Comparison of ENCODE assay signal across 19 cellular contexts in the genomic region with DNA sequence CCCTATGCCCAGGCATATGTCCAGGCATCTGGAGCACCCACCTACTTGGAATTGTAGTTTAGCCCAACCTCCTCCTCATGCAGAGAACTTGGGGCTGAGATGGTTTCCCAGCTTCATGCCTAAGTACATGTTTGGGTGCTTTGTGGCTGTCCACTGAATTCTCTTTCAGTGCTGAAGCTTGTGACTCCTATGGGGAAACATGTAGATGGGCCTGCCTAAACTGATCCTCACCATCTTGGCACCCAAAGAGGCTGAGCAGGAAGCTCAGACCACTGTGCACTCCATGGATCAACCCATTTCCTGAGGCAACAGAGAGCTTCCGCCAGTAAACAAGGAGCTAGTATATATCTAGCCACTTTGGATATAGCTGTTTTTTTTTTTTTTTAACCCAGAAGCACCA.
DNase-seq lines count a peak whose midpoint lies in the region; ATAC-seq, FAIRE-seq and TF ChIP-seq lines count a peak whose summit lies in the region.
"Had no signal": no experiment of that assay in that cellular context is flagged by ENCODE, and none has a peak within 500 bp of the region (broad histone marks: within the 10 kb centered on the region; RNA-seq: fewer than 3 reads in every experiment).

No MANE protein-coding gene starts in this region.

- ATAC-seq in foreskin keratinocyte = peak; percentile 21
- ATAC-seq in GM21447 (IDR thresholded peaks at IDR 0.05; ENCODE audit: unreplicated experiment) = no peak
- ATAC-seq: CD8-positive, alpha-beta T cell; GM12878 had no signal

- H3K4me2 ChIP-seq in hepatocyte = no peak overlapping the region

- TF ChIP-seq POLR2A in thyroid gland (IDR thresholded peaks at IDR 0.05) (no peak), testis (IDR thresholded peaks at IDR 0.05) (no peak)

- H3K9me2 ChIP-seq in hepatocyte (replicated peaks; ENCODE audit: insufficient read depth) = no peaks in the 10 kb centered on the region

- TF ChIP-seq CTCF in bronchial epithelial cell (IDR thresholded peaks at IDR 0.05; ENCODE audit: insufficient read depth, low read length, severe bottlenecking) (no peak), foreskin keratinocyte (conservative IDR thresholded peaks at IDR 0.05) (no peak), thyroid gland (IDR thresholded peaks at IDR 0.05) (no peak), hepatocyte (IDR thresholded peaks at IDR 0.05; ENCODE audit: poor library complexity) (no peak), testis (IDR thresholded peaks at IDR 0.05) (no peak)

- H3K27me3 ChIP-seq in bronchial epithelial cell (ENCODE audit: control insufficient read depth, insufficient read depth, low read length) (no peaks in the 10 kb centered on the region), foreskin keratinocyte (no peaks in the 10 kb centered on the region), thyroid gland (no peaks in the 10 kb centered on the region), hepatocyte (no peaks in the 10 kb centered on the region), testis (no peaks in the 10 kb centered on the region)

- H3K27ac ChIP-seq in foreskin keratinocyte (no peak overlapping the region), thyroid gland (peak overlapping the region; percentile 33 to 73 (median 70)), hepatocyte (no peak overlapping the region), testis (no peak overlapping the region)

- no peak for FAIRE-seq in bronchial epithelial cell (lab: Jason Lieb, UNC)
- FAIRE-seq: D721Med, GM12878, GM18507, H54 had no signal

- H2AFZ ChIP-seq in hepatocyte = no peak overlapping the region

- H3K4me1 ChIP-seq in foreskin keratinocyte (no peaks in the 10 kb centered on the region), thyroid gland (peaks cover 8 to 11% of the 10 kb centered on the region in 2 donors), hepatocyte (ENCODE audit: insufficient read depth) (no peaks in the 10 kb centered on the region), testis (no peaks in the 10 kb centered on the region)

- no peaks in the 10 kb centered on the region for H3K36me3 ChIP-seq in bronchial epithelial cell (ENCODE audit: control insufficient read depth, insufficient read depth, low read length)
- H3K36me3 ChIP-seq in thyroid gland = no peaks in the 10 kb centered on the region
- H3K36me3 ChIP-seq in hepatocyte (replicated peaks; ENCODE audit: insufficient read depth, low read depth) = no peaks in the 10 kb centered on the region
- no peaks in the 10 kb centered on the region for H3K36me3 ChIP-seq in testis (ENCODE audit: low read depth, missing control alignments)
- H3K36me3 ChIP-seq: HAP-1 had no signal

- DNase-seq in bronchial epithelial cell (ENCODE audit: low read depth) (peak; percentile 61), foreskin keratinocyte (peak; percentile 61 to 82), thyroid gland (no peak), hepatocyte (ENCODE audit: low spot score) (no peak), testis (no peak)
- DNase-seq: C1 segment of cervical spinal cord; CD4-positive, CD25-positive, alpha-beta regulatory T cell; CD8-positive, alpha-beta T cell; DMS 273 treated with DMSO at 0.1 percent for 48 hours; DMS79; EL; GDM1; GOT3 had no signal

- no peaks in the 10 kb centered on the region for H3K79me2 ChIP-seq in hepatocyte

- intact Hi-C loops in thyroid gland (cut with DNase I) = no loop called here
- intact Hi-C loops in testis (cut with DNase I; ENCODE audit: low total_unique reads) = no loop called here

- H3K4me3 ChIP-seq in bronchial epithelial cell (ENCODE audit: low read depth, low read length) = no peak overlapping the region
- no peak overlapping the region for H3K4me3 ChIP-seq in thyroid gland (replicated peaks in 1 of 3)
- H3K4me3 ChIP-seq in hepatocyte = no peak overlapping the region
- H3K4me3 ChIP-seq in testis = no peak overlapping the region
- H3K4me3 ChIP-seq: GM12878, HAP-1 had no signal

- no peaks in the 10 kb centered on the region for H4K20me1 ChIP-seq in hepatocyte (ENCODE audit: insufficient read depth, poor library complexity, severe bottlenecking)

- H3K9me3 ChIP-seq in thyroid gland (no peaks in the 10 kb centered on the region), hepatocyte (ENCODE audit: low read depth) (no peaks in the 10 kb centered on the region), testis (no peaks in the 10 kb centered on the region)
- H3K9me3 ChIP-seq: HAP-1 had no signal

- WGBS in thyroid gland, 2 donors = 85 to 100% methylated on average over 1 of the region's 1 CpG
- 96% methylated on average over 1 of the region's 1 CpG for WGBS in hepatocyte (ENCODE audit: low lambda C conversion rate, missing lambda C conversion rate)
- 81 to 96% methylated on average over 1 of the region's 1 CpG for WGBS in testis, 2 donors

Comparison
In these comparisons a context has a peak if more than half of its experiments do, and no peak if none do; other contexts are left out.
1. DNase-seq: peak in bronchial epithelial cell (single experiment) and foreskin keratinocyte (2 of 2); none in thyroid gland (0 of 2), hepatocyte (single experiment) and testis (single experiment).
2. H3K27ac ChIP-seq: peak in thyroid gland (3 of 3); none in foreskin keratinocyte (single experiment), hepatocyte (single experiment) and testis (0 of 2).